Comparison of ENCODE assay signal across 14 cellular contexts in the genomic region with DNA sequence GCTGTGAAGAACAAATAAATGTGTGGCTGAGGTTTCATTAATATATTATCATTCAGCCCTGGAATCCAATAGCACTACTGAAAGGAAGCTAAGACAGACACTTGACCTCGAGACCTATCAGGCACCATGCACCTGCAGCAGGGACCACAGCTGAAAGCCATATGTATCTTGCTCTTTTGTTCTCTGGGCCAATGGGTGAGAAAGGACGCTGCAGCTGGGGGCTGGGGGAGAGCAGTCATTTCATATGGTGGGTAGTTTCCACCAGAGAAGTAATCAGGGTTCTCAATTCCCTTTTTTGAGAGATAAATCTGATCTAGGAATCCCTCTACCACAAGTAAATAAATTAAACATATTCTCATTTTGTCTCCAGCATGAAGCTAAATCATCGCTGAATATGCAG.
DNase-seq lines count a peak whose midpoint lies in the region; ATAC-seq and TF ChIP-seq lines count a peak whose summit lies in the region.
"Had no signal": no experiment of that assay in that cellular context is flagged by ENCODE, and none has a peak within 500 bp of the region (broad histone marks: within the 10 kb centered on the region; RNA-seq: fewer than 3 reads in every experiment).

No MANE protein-coding gene starts in this region.

- no peak overlapping the region for H3K4me3 Mint-ChIP-seq in activated B cell treated with CpG ODN at 0.5 μM for 24 hours
- H3K4me3 Mint-ChIP-seq in activated naive CD8-positive, alpha-beta T cell treated with anti-CD3 and anti-CD28 coated beads for 36 hours: no peak overlapping the region
- no peak overlapping the region for H3K4me3 Mint-ChIP-seq in activated CD8-positive, alpha-beta T cell treated with anti-CD3 and anti-CD28 coated beads for 36 hours
- H3K4me3 Mint-ChIP-seq: activated naive CD4-positive, alpha-beta T cell treated with anti-CD3 and anti-CD28 coated beads, Interleukin-2, amount 10 ng/mL, durations not matched to agents 7 days and 5 days; natural killer cell treated with Interleukin-12 subunit alpha and Interleukin-12 subunit beta and Interleukin-15 and Interleukin-18, amount 100 ng/mL, for 72 hours had no signal

- POLR2A ChIA-PET in activated B cell treated with CpG ODN at 0.5 μM for 24 hours (lab: Charles Lee): no interaction called here
- POLR2A ChIA-PET in activated CD8-positive, alpha-beta T cell treated with anti-CD3 and anti-CD28 coated beads for 36 hours (lab: Charles Lee): interaction anchor here (1.1 kb wide), 1 partner anchor 9 kb away, joined by 3 read pairs; no protein-coding TSS in a partner anchor

- H3K36me3 Mint-ChIP-seq in activated B cell treated with CpG ODN at 0.5 μM for 24 hours (ENCODE audit: low read depth): no peaks in the 10 kb centered on the region
- no peaks in the 10 kb centered on the region for H3K36me3 Mint-ChIP-seq in activated naive CD8-positive, alpha-beta T cell treated with anti-CD3 and anti-CD28 coated beads for 36 hours
- H3K36me3 Mint-ChIP-seq in activated CD8-positive, alpha-beta T cell treated with anti-CD3 and anti-CD28 coated beads for 36 hours (ENCODE audit: low read depth): no peaks in the 10 kb centered on the region
- H3K36me3 Mint-ChIP-seq: activated naive CD4-positive, alpha-beta T cell treated with anti-CD3 and anti-CD28 coated beads, Interleukin-2, amount 10 ng/mL, durations not matched to agents 7 days and 5 days; natural killer cell treated with Interleukin-12 subunit alpha and Interleukin-12 subunit beta and Interleukin-15 and Interleukin-18, amount 100 ng/mL, for 72 hours had no signal

- TF ChIP-seq CTCF in activated B cell treated with CpG ODN at 0.5 μM for 24 hours (IDR thresholded peaks at IDR 0.05): no peak
- no peak for TF ChIP-seq CTCF in activated CD8-positive, alpha-beta T cell treated with anti-CD3 and anti-CD28 coated beads for 36 hours (IDR thresholded peaks at IDR 0.05)

- peaks cover 12% of the 10 kb centered on the region for H3K4me1 Mint-ChIP-seq in activated B cell treated with CpG ODN at 0.5 μM for 24 hours
- no peaks in the 10 kb centered on the region for H3K4me1 Mint-ChIP-seq in activated naive CD8-positive, alpha-beta T cell treated with anti-CD3 and anti-CD28 coated beads for 36 hours
- H3K4me1 Mint-ChIP-seq in activated CD8-positive, alpha-beta T cell treated with anti-CD3 and anti-CD28 coated beads for 36 hours (ENCODE audit: low read depth): no peaks in the 10 kb centered on the region
- H3K4me1 Mint-ChIP-seq: activated naive CD4-positive, alpha-beta T cell treated with anti-CD3 and anti-CD28 coated beads, Interleukin-2, amount 10 ng/mL, durations not matched to agents 7 days and 5 days had no signal

- DNase-seq in activated B cell treated with CpG ODN at 0.5 μM for 24 hours: no peak
- no peak for DNase-seq in left ventricle myocardium superior
- no peak for DNase-seq in activated naive CD8-positive, alpha-beta T cell treated with anti-CD3 and anti-CD28 coated beads for 36 hours
- no peak for DNase-seq in activated CD8-positive, alpha-beta T cell treated with anti-CD3 and anti-CD28 coated beads for 36 hours
- no peak for DNase-seq in globus pallidus (ENCODE audit: low spot score)
- DNase-seq: activated naive CD4-positive, alpha-beta T cell treated with anti-CD3 and anti-CD28 coated beads, Interleukin-2, amount 10 ng/mL, durations not matched to agents 7 days and 5 days; GF-D8; NCI-H526 treated with DMSO at 0.1 percent for 48 hours; SJCRH30 had no signal

- intact Hi-C loops in activated B cell treated with CpG ODN at 0.5 μM for 24 hours (cut with micrococcal nuclease) (no loop called here), left ventricle myocardium superior (cut with micrococcal nuclease) (no loop called here)
- intact Hi-C loops in activated CD8-positive, alpha-beta T cell treated with anti-CD3 and anti-CD28 coated beads for 36 hours (cut with micrococcal nuclease): no loop called here

- ATAC-seq in GM18511 (IDR thresholded peaks at IDR 0.05; ENCODE audit: unreplicated experiment): peak; percentile 83
- peak; percentile 69 for ATAC-seq in GM21423 (IDR thresholded peaks at IDR 0.05; ENCODE audit: unreplicated experiment)
- peak; percentile 85 for ATAC-seq in HG03521 (IDR thresholded peaks at IDR 0.05; ENCODE audit: unreplicated experiment)
- peak; percentile 64 for ATAC-seq in activated B cell treated with CpG ODN at 0.5 μM for 24 hours (ENCODE audit: low read depth)
- ATAC-seq in left ventricle myocardium superior: no peak
- ATAC-seq in activated CD8-positive, alpha-beta T cell treated with anti-CD3 and anti-CD28 coated beads for 36 hours: no peak
- ATAC-seq: left lobe of liver; natural killer cell treated with Interleukin-12 subunit alpha and Interleukin-12 subunit beta and Interleukin-15 and Interleukin-18, amount 100 ng/mL, for 72 hours had no signal

- H3K27ac Mint-ChIP-seq in activated B cell treated with CpG ODN at 0.5 μM for 24 hours: no peak overlapping the region
- no peak overlapping the region for H3K27ac Mint-ChIP-seq in activated naive CD8-positive, alpha-beta T cell treated with anti-CD3 and anti-CD28 coated beads for 36 hours
- H3K27ac Mint-ChIP-seq in activated CD8-positive, alpha-beta T cell treated with anti-CD3 and anti-CD28 coated beads for 36 hours: no peak overlapping the region
- H3K27ac Mint-ChIP-seq: activated naive CD4-positive, alpha-beta T cell treated with anti-CD3 and anti-CD28 coated beads, Interleukin-2, amount 10 ng/mL, durations not matched to agents 7 days and 5 days; natural killer cell treated with Interleukin-12 subunit alpha and Interleukin-12 subunit beta and Interleukin-15 and Interleukin-18, amount 100 ng/mL, for 72 hours had no signal

- no peaks in the 10 kb centered on the region for H3K9me3 Mint-ChIP-seq in activated B cell treated with CpG ODN at 0.5 μM for 24 hours
- H3K9me3 Mint-ChIP-seq in activated naive CD8-positive, alpha-beta T cell treated with anti-CD3 and anti-CD28 coated beads for 36 hours: no peaks in the 10 kb centered on the region
- H3K9me3 Mint-ChIP-seq in activated CD8-positive, alpha-beta T cell treated with anti-CD3 and anti-CD28 coated beads for 36 hours: no peaks in the 10 kb centered on the region
- H3K9me3 Mint-ChIP-seq: activated naive CD4-positive, alpha-beta T cell treated with anti-CD3 and anti-CD28 coated beads, Interleukin-2, amount 10 ng/mL, durations not matched to agents 7 days and 5 days had no signal

- CTCF ChIA-PET in activated B cell treated with CpG ODN at 0.5 μM for 24 hours (lab: Charles Lee): no interaction called here
- CTCF ChIA-PET in activated CD8-positive, alpha-beta T cell treated with anti-CD3 and anti-CD28 coated beads for 36 hours (lab: Charles Lee): interaction anchor here (1.0 kb wide), 1 partner anchor 18 kb away, joined by 3 read pairs; no protein-coding TSS in a partner anchor

- H3K27me3 Mint-ChIP-seq in activated B cell treated with CpG ODN at 0.5 μM for 24 hours: peaks cover 2% of the 10 kb centered on the region
- H3K27me3 Mint-ChIP-seq in activated naive CD8-positive, alpha-beta T cell treated with anti-CD3 and anti-CD28 coated beads for 36 hours: no peaks in the 10 kb centered on the region
- no peaks in the 10 kb centered on the region for H3K27me3 Mint-ChIP-seq in activated CD8-positive, alpha-beta T cell treated with anti-CD3 and anti-CD28 coated beads for 36 hours
- H3K27me3 Mint-ChIP-seq: activated naive CD4-positive, alpha-beta T cell treated with anti-CD3 and anti-CD28 coated beads, Interleukin-2, amount 10 ng/mL, durations not matched to agents 7 days and 5 days; natural killer cell treated with Interleukin-12 subunit alpha and Interleukin-12 subunit beta and Interleukin-15 and Interleukin-18, amount 100 ng/mL, for 72 hours had no signal

Comparison
In these comparisons a context has a peak if more than half of its experiments do, and no peak if none do; other contexts are left out.
1. ATAC-seq: peak in GM18511 (single experiment), GM21423 (single experiment), HG03521 (single experiment) and activated B cell treated with CpG ODN at 0.5 μM for 24 hours (single experiment); none in left ventricle myocardium superior (single experiment) and activated CD8-positive, alpha-beta T cell treated with anti-CD3 and anti-CD28 coated beads for 36 hours (single experiment).